Comparison of ENCODE assay signal across 15 cellular contexts in the genomic region with DNA sequence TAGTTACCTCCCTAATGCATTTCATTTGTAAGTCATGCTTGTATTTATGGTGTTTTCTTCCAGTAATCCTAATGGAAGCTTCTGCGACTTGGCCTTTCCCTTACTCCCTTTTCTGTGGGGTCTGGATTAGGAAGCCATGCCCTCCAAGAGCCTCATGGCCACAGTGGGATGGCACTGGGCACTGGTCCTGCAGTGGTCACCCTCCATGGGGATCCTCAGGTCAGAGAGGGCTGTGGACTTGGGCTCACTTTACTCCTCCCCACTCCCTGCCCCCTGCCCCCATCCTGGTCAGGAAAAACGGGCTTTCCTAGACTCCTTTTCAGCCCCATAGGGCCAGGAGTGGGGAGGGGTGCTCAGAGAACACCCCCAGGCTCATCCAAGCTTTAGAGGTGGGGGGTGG. TPM values are rescaled to one million over a fixed set of nuclear protein-coding genes. Genes with fewer than 3 reads are reported as not detected.
DNase-seq lines count a peak whose midpoint lies in the region; ATAC-seq and TF ChIP-seq lines count a peak whose summit lies in the region.
"Had no signal": no experiment of that assay in that cellular context is flagged by ENCODE, and none has a peak within 500 bp of the region (broad histone marks: within the 10 kb centered on the region; RNA-seq: fewer than 3 reads in every experiment).

No MANE protein-coding gene starts in this region.

- no peak for DNase-seq in activated T-cell treated with anti-CD3 and anti-CD28 coated beads, Interleukin-2, amount 50 U/mL, for 24 hours
- no peak for DNase-seq in activated T-cell treated with anti-CD3 and anti-CD28 coated beads, Interleukin-2, amount 50 U/mL, for 72 hours
- DNase-seq in CD8-positive, alpha-beta T cell, result no peak
- no peak for DNase-seq in activated naive CD8-positive, alpha-beta T cell treated with anti-CD3 and anti-CD28 coated beads for 36 hours
- DNase-seq in naive thymus-derived CD4-positive, alpha-beta T cell, result no peak
- DNase-seq in NCI-H526 (lab: John Stamatoyannopoulos, UW), result no peak
- no peak for DNase-seq in kidney tubule cell (ENCODE audit: low spot score)
- no peak for DNase-seq in NCI-H1105 treated with DMSO at 0.1 percent for 48 hours (lab: John Stamatoyannopoulos, UW)

- H3K4me3 Mint-ChIP-seq in activated T-cell treated with anti-CD3 and anti-CD28 coated beads, Interleukin-2, amount 50 U/mL, for 24 hours, result no peak overlapping the region
- H3K4me3 Mint-ChIP-seq in activated T-cell treated with anti-CD3 and anti-CD28 coated beads, Interleukin-2, amount 50 U/mL, for 72 hours, result peak overlapping the region in 1 of 2 donors; percentile 60
- peak overlapping the region; percentile 68 for H3K4me3 Mint-ChIP-seq in CD8-positive, alpha-beta T cell
- no peak overlapping the region for H3K4me3 Mint-ChIP-seq in activated naive CD8-positive, alpha-beta T cell treated with anti-CD3 and anti-CD28 coated beads for 36 hours
- H3K4me3 Mint-ChIP-seq in naive thymus-derived CD4-positive, alpha-beta T cell, result peak overlapping the region; percentile 26 to 88 (median 78)

- H3K9me3 Mint-ChIP-seq in activated T-cell treated with anti-CD3 and anti-CD28 coated beads, Interleukin-2, amount 50 U/mL, for 24 hours, result no peaks in the 10 kb centered on the region
- no peaks in the 10 kb centered on the region for H3K9me3 Mint-ChIP-seq in activated T-cell treated with anti-CD3 and anti-CD28 coated beads, Interleukin-2, amount 50 U/mL, for 72 hours
- no peaks in the 10 kb centered on the region for H3K9me3 Mint-ChIP-seq in CD8-positive, alpha-beta T cell
- H3K9me3 Mint-ChIP-seq in activated naive CD8-positive, alpha-beta T cell treated with anti-CD3 and anti-CD28 coated beads for 36 hours, result no peaks in the 10 kb centered on the region
- peaks cover 0 to 3% (median 0%) of the 10 kb centered on the region in 11 donors for H3K9me3 Mint-ChIP-seq in naive thymus-derived CD4-positive, alpha-beta T cell

- H3K9me3 ChIP-seq in CD8-positive, alpha-beta T cell (ENCODE audit: low read length), result no peaks in the 10 kb centered on the region
- H3K9me3 ChIP-seq in naive thymus-derived CD4-positive, alpha-beta T cell (ENCODE audit: control insufficient read depth in 2 of 3, low read length in 3 of 3), result no peaks in the 10 kb centered on the region
- H3K9me3 ChIP-seq: ascending aorta, BLaER1, HAP-1, testis, uterus had no signal

- peak overlapping the region; percentile 51 for H3K27ac ChIP-seq in CD8-positive, alpha-beta T cell (ENCODE audit: low read depth, low read length)
- H3K27ac ChIP-seq in naive thymus-derived CD4-positive, alpha-beta T cell (ENCODE audit: low read depth, low read length), result peak overlapping the region; percentile 65
- H3K27ac ChIP-seq: ascending aorta, BLaER1, testis, uterus had no signal

- intact Hi-C loops in CD8-positive, alpha-beta T cell (cut with DNase I, micrococcal nuclease), result loop anchor here in 1 of 2 experiments (5.0 kb wide), 1 partner anchor 110 kb away; no protein-coding TSS in a partner anchor
- intact Hi-C loops in naive thymus-derived CD4-positive, alpha-beta T cell (cut with micrococcal nuclease), result loop anchor here in 1 of 2 donors (2.0 to 5.0 kb wide), 2 partner anchors 220 to 272 kb away; a partner anchor contains a TSS

- H3K27me3 Mint-ChIP-seq in activated T-cell treated with anti-CD3 and anti-CD28 coated beads, Interleukin-2, amount 50 U/mL, for 24 hours, result no peaks in the 10 kb centered on the region
- H3K27me3 Mint-ChIP-seq in activated T-cell treated with anti-CD3 and anti-CD28 coated beads, Interleukin-2, amount 50 U/mL, for 72 hours (ENCODE audit: low read depth), result no peaks in the 10 kb centered on the region
- H3K27me3 Mint-ChIP-seq in CD8-positive, alpha-beta T cell (ENCODE audit: low read depth), result no peaks in the 10 kb centered on the region
- H3K27me3 Mint-ChIP-seq in activated naive CD8-positive, alpha-beta T cell treated with anti-CD3 and anti-CD28 coated beads for 36 hours, result no peaks in the 10 kb centered on the region
- H3K27me3 Mint-ChIP-seq in naive thymus-derived CD4-positive, alpha-beta T cell, result peaks cover 0 to 16% (median 0%) of the 10 kb centered on the region in 5 donors

- H3K4me1 ChIP-seq in CD8-positive, alpha-beta T cell (ENCODE audit: insufficient read depth, low read length), result peaks cover 47% of the 10 kb centered on the region
- H3K4me1 ChIP-seq in naive thymus-derived CD4-positive, alpha-beta T cell (ENCODE audit: control insufficient read depth in 2 of 2, insufficient read depth in 2 of 2, low read length in 2 of 2), result peaks cover 30 to 48% of the 10 kb centered on the region in 2 donors
- H3K4me1 ChIP-seq: ascending aorta, HAP-1, testis, uterus had no signal

- H3K27ac Mint-ChIP-seq in activated T-cell treated with anti-CD3 and anti-CD28 coated beads, Interleukin-2, amount 50 U/mL, for 24 hours, result peak overlapping the region; percentile 31
- H3K27ac Mint-ChIP-seq in activated T-cell treated with anti-CD3 and anti-CD28 coated beads, Interleukin-2, amount 50 U/mL, for 72 hours, result no peak overlapping the region
- peak overlapping the region; percentile 94 for H3K27ac Mint-ChIP-seq in CD8-positive, alpha-beta T cell
- peak overlapping the region; percentile 19 for H3K27ac Mint-ChIP-seq in activated naive CD8-positive, alpha-beta T cell treated with anti-CD3 and anti-CD28 coated beads for 36 hours
- H3K27ac Mint-ChIP-seq in naive thymus-derived CD4-positive, alpha-beta T cell, result peak overlapping the region; percentile 88 to 99 (median 94)

- no peaks in the 10 kb centered on the region for H3K36me3 ChIP-seq in CD8-positive, alpha-beta T cell (ENCODE audit: insufficient read depth, low read length)
- H3K36me3 ChIP-seq in naive thymus-derived CD4-positive, alpha-beta T cell (ENCODE audit: control insufficient read depth in 2 of 3, insufficient read depth in 3 of 3, low read length in 3 of 3), result no peaks in the 10 kb centered on the region
- H3K36me3 ChIP-seq: ascending aorta, BLaER1, HAP-1, uterus had no signal

- TF ChIP-seq CTCF in CD8-positive, alpha-beta T cell (IDR thresholded peaks at IDR 0.05), result no peak

- no peaks in the 10 kb centered on the region for H3K36me3 Mint-ChIP-seq in activated T-cell treated with anti-CD3 and anti-CD28 coated beads, Interleukin-2, amount 50 U/mL, for 24 hours (ENCODE audit: low read depth)
- no peaks in the 10 kb centered on the region for H3K36me3 Mint-ChIP-seq in activated T-cell treated with anti-CD3 and anti-CD28 coated beads, Interleukin-2, amount 50 U/mL, for 72 hours (ENCODE audit: insufficient read depth in 2 of 2)
- no peaks in the 10 kb centered on the region for H3K36me3 Mint-ChIP-seq in CD8-positive, alpha-beta T cell
- peaks cover 1% of the 10 kb centered on the region for H3K36me3 Mint-ChIP-seq in activated naive CD8-positive, alpha-beta T cell treated with anti-CD3 and anti-CD28 coated beads for 36 hours
- H3K36me3 Mint-ChIP-seq in naive thymus-derived CD4-positive, alpha-beta T cell, result peaks cover 0 to 1% (median 0%) of the 10 kb centered on the region in 5 donors

- H3K4me3 ChIP-seq in CD8-positive, alpha-beta T cell (ENCODE audit: low read depth, low read length), result peak overlapping the region; percentile 4
- peak overlapping the region; percentile 29 for H3K4me3 ChIP-seq in naive thymus-derived CD4-positive, alpha-beta T cell (ENCODE audit: low read length)
- H3K4me3 ChIP-seq: ascending aorta, BLaER1, HAP-1, testis, uterus had no signal

- H3K27me3 ChIP-seq in CD8-positive, alpha-beta T cell (ENCODE audit: insufficient read depth, low read length), result no peaks in the 10 kb centered on the region
- no peaks in the 10 kb centered on the region for H3K27me3 ChIP-seq in naive thymus-derived CD4-positive, alpha-beta T cell (ENCODE audit: control insufficient read depth in 2 of 2, insufficient read depth in 2 of 2, low read length in 2 of 2)
- H3K27me3 ChIP-seq: ascending aorta, BLaER1, testis, uterus had no signal

- CTCF ChIA-PET in CD8-positive, alpha-beta T cell (lab: Charles Lee), result interaction anchor here (2.1 to 24.5 kb wide), 5 partner anchors 9 to 54 kb away, joined by 7 to 449 read pairs (median 32); no protein-coding TSS in a partner anchor
- CTCF ChIA-PET in naive thymus-derived CD4-positive, alpha-beta T cell (lab: Charles Lee), result interaction anchor here (1.5 to 12.1 kb wide), 8 partner anchors 11 to 55 kb away, joined by 5 to 262 read pairs (median 17); no protein-coding TSS in a partner anchor

- ATAC-seq in activated T-cell treated with anti-CD3 and anti-CD28 coated beads, Interleukin-2, amount 50 U/mL, for 72 hours (replicated peaks in 1 of 2), result no peak
- ATAC-seq in CD8-positive, alpha-beta T cell, result no peak
- ATAC-seq in naive thymus-derived CD4-positive, alpha-beta T cell, result no peak

- POLR2A ChIA-PET in CD8-positive, alpha-beta T cell (lab: Charles Lee), result interaction anchor here (1.3 to 5.1 kb wide), 5 partner anchors 9 to 90 kb away, joined by 4 to 68 read pairs (median 20); a partner anchor contains a TSS
- POLR2A ChIA-PET in naive thymus-derived CD4-positive, alpha-beta T cell (lab: Charles Lee), result interaction anchor here (0.9 to 11.4 kb wide), 9 partner anchors 10 to 90 kb away, joined by 4 to 236 read pairs (median 21); a partner anchor contains a TSS

- peaks cover 44% of the 10 kb centered on the region for H3K4me1 Mint-ChIP-seq in activated T-cell treated with anti-CD3 and anti-CD28 coated beads, Interleukin-2, amount 50 U/mL, for 24 hours (ENCODE audit: low read depth)
- H3K4me1 Mint-ChIP-seq in activated T-cell treated with anti-CD3 and anti-CD28 coated beads, Interleukin-2, amount 50 U/mL, for 72 hours (ENCODE audit: low read depth), result peaks cover 36% of the 10 kb centered on the region
- peaks cover 47% of the 10 kb centered on the region for H3K4me1 Mint-ChIP-seq in CD8-positive, alpha-beta T cell (ENCODE audit: low read depth)
- H3K4me1 Mint-ChIP-seq in activated naive CD8-positive, alpha-beta T cell treated with anti-CD3 and anti-CD28 coated beads for 36 hours, result peaks cover 44% of the 10 kb centered on the region
- peaks cover 34 to 56% (median 51%) of the 10 kb centered on the region in 7 donors for H3K4me1 Mint-ChIP-seq in naive thymus-derived CD4-positive, alpha-beta T cell

RNA-seq across cellular contexts. Expression of a gene that starts 49.9 kb away (rescaled TPM):
- total RNA-seq in activated T-cell treated with anti-CD3 and anti-CD28 coated beads, Interleukin-2, amount 50 U/mL, for 72 hours, result 10 to 100 TPM in 1 of 2 donors, 1 to 10 TPM in 1; 8.9 to 23.0 TPM
- 1 to 10 TPM; 5.8 TPM for total RNA-seq in CD8-positive, alpha-beta T cell
- total RNA-seq in activated naive CD8-positive, alpha-beta T cell treated with anti-CD3 and anti-CD28 coated beads for 36 hours, result under 1 TPM; 0.66 to 0.98 TPM
- 10 to 100 TPM in 1 of 5 experiments, 1 to 10 TPM in 4; 5.2 to 10.5 (median 7.7) TPM for total RNA-seq in naive thymus-derived CD4-positive, alpha-beta T cell
- polyA plus RNA-seq in naive thymus-derived CD4-positive, alpha-beta T cell, result under 1 TPM; 0.09 to 0.33 TPM
- polyA plus RNA-seq: keratinocyte had no signal

RNA-seq across cellular contexts. Expression of a gene that starts 58.0 kb away (rescaled TPM):
- total RNA-seq in activated T-cell treated with anti-CD3 and anti-CD28 coated beads, Interleukin-2, amount 50 U/mL, for 72 hours, result 1 to 10 TPM; 4.0 to 4.4 TPM
- total RNA-seq in CD8-positive, alpha-beta T cell, result under 1 TPM; 0.38 to 0.50 TPM
- total RNA-seq in activated naive CD8-positive, alpha-beta T cell treated with anti-CD3 and anti-CD28 coated beads for 36 hours, result 1 to 10 TPM; 4.2 to 4.3 TPM
- total RNA-seq in naive thymus-derived CD4-positive, alpha-beta T cell, result 1 to 10 TPM in 2 of 5 experiments, under 1 TPM in 3; 0.19 to 1.8 (median 0.32) TPM
- under 1 TPM in 1 of 2 donors, not detected in 1; 0.12 TPM for polyA plus RNA-seq in naive thymus-derived CD4-positive, alpha-beta T cell
- total RNA-seq: ascending aorta, LHCN-M2 had no signal
- polyA plus RNA-seq: keratinocyte had no signal

Comparison
In these comparisons a context has a peak if more than half of its experiments do, and no peak if none do; other contexts are left out.
1. H3K4me3 Mint-ChIP-seq: peak in CD8-positive, alpha-beta T cell (single experiment) and naive thymus-derived CD4-positive, alpha-beta T cell (10 of 10); none in activated T-cell treated with anti-CD3 and anti-CD28 coated beads, Interleukin-2, amount 50 U/mL, for 24 hours (single experiment) and activated naive CD8-positive, alpha-beta T cell treated with anti-CD3 and anti-CD28 coated beads for 36 hours (single experiment).